Comparison of ENCODE assay signal across 8 cellular contexts in genomic region chr5:87851603-87852002, GRCh38.
"Had no signal": no experiment of that assay in that cellular context is flagged by ENCODE, and none has a peak within 500 bp of the region (broad histone marks: within the 10 kb centered on the region; RNA-seq: fewer than 3 reads in every experiment).

No MANE protein-coding gene starts in this region.

- DNase-seq: GM23248, GOT3, H7, HFFc6, KBM-7 had no signal

- FAIRE-seq: HTR-8/SVneo had no signal

- H3K9ac ChIP-seq: GM23248 had no signal

- H3K9me3 ChIP-seq: HAP-1 had no signal

- H3K27ac ChIP-seq: GM23248 had no signal

- H2AFZ ChIP-seq: GM23248 had no signal

- H3K36me3 ChIP-seq: HAP-1 had no signal

- H3K4me3 ChIP-seq: GM23248, HAP-1 had no signal

- H3K4me1 ChIP-seq: HAP-1 had no signal

- ATAC-seq: HCT116 had no signal
